11 cellular contexts compared by ENCODE assay signal in the genomic region with DNA sequence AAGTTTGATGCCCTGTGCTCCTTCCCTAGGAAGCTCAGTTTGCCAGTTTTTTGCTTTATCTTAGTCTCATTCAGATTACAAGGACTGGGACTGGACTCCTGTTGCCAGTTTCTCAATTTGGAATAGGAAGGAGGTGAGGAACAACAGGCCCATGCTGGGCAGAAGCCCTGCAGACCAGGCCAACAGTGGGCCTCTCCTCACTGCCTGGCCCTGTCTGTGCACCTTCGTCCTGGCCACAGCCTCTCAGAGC. TPM values are rescaled to one million over a fixed set of nuclear protein-coding genes. Genes with fewer than 3 reads are reported as not detected.
DNase-seq lines count a peak whose midpoint lies in the region; ATAC-seq and TF ChIP-seq lines count a peak whose summit lies in the region.
"Had no signal": no experiment of that assay in that cellular context is flagged by ENCODE, and none has a peak within 500 bp of the region (broad histone marks: within the 10 kb centered on the region; RNA-seq: fewer than 3 reads in every experiment).

No MANE protein-coding gene starts in this region.

- H3K4me1 ChIP-seq in A673 (ENCODE audit: insufficient read depth, low read length, poor library complexity, severe bottlenecking): peaks cover 34% of the 10 kb centered on the region
- H3K4me1 ChIP-seq in psoas muscle: peaks cover 55% of the 10 kb centered on the region

- DNase-seq in A673 (ENCODE audit: low spot score) (no peak), RWPE1 (ENCODE audit: low spot score) (no peak), epithelial cell of prostate (ENCODE audit: low read depth, low spot score) (no peak), psoas muscle (no peak), NCI-H1694 (lab: John Stamatoyannopoulos, UW) (no peak), cerebellum (ENCODE audit: low spot score) (no peak)
- DNase-seq in activated CD8-positive, alpha-beta T cell treated with anti-CD3 and anti-CD28 coated beads for 36 hours: no peak
- DNase-seq: activated CD4-positive, alpha-beta T cell treated with anti-CD3 and anti-CD28 coated beads, Interleukin-2, amount 50 U/mL, for 48 hours; stimulated activated CD4-positive, alpha-beta T cell treated with anti-CD3 and anti-CD28 coated beads, Interleukin-2, amount 100 ng/mL, for 48 hours had no signal

- peaks cover 34% of the 10 kb centered on the region for H3K36me3 Mint-ChIP-seq in activated CD8-positive, alpha-beta T cell treated with anti-CD3 and anti-CD28 coated beads for 36 hours (ENCODE audit: low read depth)

- no peaks in the 10 kb centered on the region for H3K27me3 Mint-ChIP-seq in activated CD8-positive, alpha-beta T cell treated with anti-CD3 and anti-CD28 coated beads for 36 hours

- ATAC-seq in psoas muscle (no peak), GM18511 (IDR thresholded peaks at IDR 0.05; ENCODE audit: unreplicated experiment) (no peak)
- ATAC-seq in activated CD8-positive, alpha-beta T cell treated with anti-CD3 and anti-CD28 coated beads for 36 hours: no peak

- peaks cover 75% of the 10 kb centered on the region for H3K4me1 Mint-ChIP-seq in activated CD8-positive, alpha-beta T cell treated with anti-CD3 and anti-CD28 coated beads for 36 hours (ENCODE audit: low read depth)

- H3K27ac Mint-ChIP-seq in activated CD8-positive, alpha-beta T cell treated with anti-CD3 and anti-CD28 coated beads for 36 hours: no peak overlapping the region

- 0 to 18% (median 9%) methylated on average over 1 of the region's 1 CpG for WGBS in psoas muscle, 3 donors

- H3K36me3 ChIP-seq in A673 (ENCODE audit: insufficient read depth, low read length, poor library complexity, severe bottlenecking) (peaks cover 5% of the 10 kb centered on the region), psoas muscle (ENCODE audit: insufficient read depth in 1 of 2, low read depth in 1 of 2) (peaks cover 0 to 17% of the 10 kb centered on the region in 2 donors)

- TF ChIP-seq CTCF in A673 (conservative IDR thresholded peaks at IDR 0.05; ENCODE audit: low read depth, low read length) (no peak), RWPE1 (conservative IDR thresholded peaks at IDR 0.05; ENCODE audit: low read depth) (no peak), psoas muscle (IDR thresholded peaks at IDR 0.05) (no peak)
- TF ChIP-seq CTCF in activated CD8-positive, alpha-beta T cell treated with anti-CD3 and anti-CD28 coated beads for 36 hours (IDR thresholded peaks at IDR 0.05): no peak

- no peaks in the 10 kb centered on the region for H3K9me3 ChIP-seq in A673 (ENCODE audit: low read depth, low read length, poor library complexity, severe bottlenecking)
- no peaks in the 10 kb centered on the region for H3K9me3 ChIP-seq in psoas muscle

- H3K27ac ChIP-seq in A673 (ENCODE audit: low read depth, low read length, poor library complexity, severe bottlenecking) (peak overlapping the region; percentile 25), RWPE1 (peak overlapping the region; percentile 100), epithelial cell of prostate (peak overlapping the region; percentile 98), psoas muscle (peak overlapping the region; percentile 86)
- H3K27ac ChIP-seq: C4-2B had no signal

- CTCF ChIA-PET in A673 (lab: Charles Lee): no interaction called here
- CTCF ChIA-PET in RWPE1 (lab: Yijun Ruan, JAX): no interaction called here
- CTCF ChIA-PET in activated CD8-positive, alpha-beta T cell treated with anti-CD3 and anti-CD28 coated beads for 36 hours (lab: Charles Lee): no interaction called here

- H3K4me3 Mint-ChIP-seq in activated CD8-positive, alpha-beta T cell treated with anti-CD3 and anti-CD28 coated beads for 36 hours: no peak overlapping the region

- intact Hi-C loops in A673 (cut with micrococcal nuclease; ENCODE audit: unreplicated experiment): no loop called here
- intact Hi-C loops in psoas muscle (cut with DNase I): no loop called here
- intact Hi-C loops in activated CD8-positive, alpha-beta T cell treated with anti-CD3 and anti-CD28 coated beads for 36 hours (cut with micrococcal nuclease): no loop called here

- no peaks in the 10 kb centered on the region for H3K27me3 ChIP-seq in A673 (replicated peaks; ENCODE audit: insufficient read depth, low read depth, low read length, poor library complexity)
- H3K27me3 ChIP-seq in psoas muscle (ENCODE audit: insufficient read depth in 3 of 3, low read length in 2 of 3): no peaks in the 10 kb centered on the region

- BruUV-seq in A673 (replicated peaks; lab: Mats Ljungman, UMichigan): no TSS peak

- H3K4me3 ChIP-seq in A673 (ENCODE audit: low read depth, low read length, poor library complexity, severe bottlenecking): no peak overlapping the region
- no peak overlapping the region for H3K4me3 ChIP-seq in psoas muscle

- POLR2A ChIA-PET in A673 (lab: Charles Lee; ENCODE audit: low non-redundant PET): no interaction called here
- POLR2A ChIA-PET in RWPE1 (lab: Yijun Ruan, JAX; ENCODE audit: low non-redundant PET): no interaction called here
- POLR2A ChIA-PET in activated CD8-positive, alpha-beta T cell treated with anti-CD3 and anti-CD28 coated beads for 36 hours (lab: Charles Lee): interaction anchor here (1.1 to 5.5 kb wide), 3 partner anchors 16 to 23 kb away, joined by 3 to 22 read pairs (median 5); a partner anchor contains a TSS

- no peaks in the 10 kb centered on the region for H3K9me3 Mint-ChIP-seq in activated CD8-positive, alpha-beta T cell treated with anti-CD3 and anti-CD28 coated beads for 36 hours

RNA-seq across cellular contexts. Expression of a gene that starts 23.7 kb away (rescaled TPM):
- total RNA-seq in A673 (2021) (96.2 and 101 TPM in 2 replicates), psoas muscle (10 to 100 TPM; 46.4 to 94.8 (median 73.6) TPM), cerebellum (36.7 TPM)
- 10 to 100 TPM; 33.8 to 61.5 (median 41.5) TPM for polyA plus RNA-seq in psoas muscle
- 100 to 1,000 TPM; 110 to 118 TPM for total RNA-seq in activated CD8-positive, alpha-beta T cell treated with anti-CD3 and anti-CD28 coated beads for 36 hours

RNA-seq across cellular contexts. Expression of a gene that starts 35.5 kb away (rescaled TPM):
- total RNA-seq in A673 (2021): 36.2 and 46.3 TPM in 2 replicates
- 10 to 100 TPM; 14.6 to 24.3 (median 16.8) TPM for total RNA-seq in psoas muscle
- 10 to 100 TPM in 1 of 3 donors, 1 to 10 TPM in 2; 8.4 to 13.9 (median 9.2) TPM for polyA plus RNA-seq in psoas muscle
- total RNA-seq in activated CD8-positive, alpha-beta T cell treated with anti-CD3 and anti-CD28 coated beads for 36 hours: 10 to 100 TPM; 16.3 to 17.9 TPM
- 53.0 TPM for total RNA-seq in cerebellum

Comparison
In these comparisons a context has a peak if more than half of its experiments do, and no peak if none do; other contexts are left out.
1. H3K27ac ChIP-seq: peak in every context shown above with its lines; median percentile 100 in RWPE1; 98 in epithelial cell of prostate; 86 in psoas muscle; 25 in A673.